Comparison of ENCODE assay signal across 8 cellular contexts in the genomic region with DNA sequence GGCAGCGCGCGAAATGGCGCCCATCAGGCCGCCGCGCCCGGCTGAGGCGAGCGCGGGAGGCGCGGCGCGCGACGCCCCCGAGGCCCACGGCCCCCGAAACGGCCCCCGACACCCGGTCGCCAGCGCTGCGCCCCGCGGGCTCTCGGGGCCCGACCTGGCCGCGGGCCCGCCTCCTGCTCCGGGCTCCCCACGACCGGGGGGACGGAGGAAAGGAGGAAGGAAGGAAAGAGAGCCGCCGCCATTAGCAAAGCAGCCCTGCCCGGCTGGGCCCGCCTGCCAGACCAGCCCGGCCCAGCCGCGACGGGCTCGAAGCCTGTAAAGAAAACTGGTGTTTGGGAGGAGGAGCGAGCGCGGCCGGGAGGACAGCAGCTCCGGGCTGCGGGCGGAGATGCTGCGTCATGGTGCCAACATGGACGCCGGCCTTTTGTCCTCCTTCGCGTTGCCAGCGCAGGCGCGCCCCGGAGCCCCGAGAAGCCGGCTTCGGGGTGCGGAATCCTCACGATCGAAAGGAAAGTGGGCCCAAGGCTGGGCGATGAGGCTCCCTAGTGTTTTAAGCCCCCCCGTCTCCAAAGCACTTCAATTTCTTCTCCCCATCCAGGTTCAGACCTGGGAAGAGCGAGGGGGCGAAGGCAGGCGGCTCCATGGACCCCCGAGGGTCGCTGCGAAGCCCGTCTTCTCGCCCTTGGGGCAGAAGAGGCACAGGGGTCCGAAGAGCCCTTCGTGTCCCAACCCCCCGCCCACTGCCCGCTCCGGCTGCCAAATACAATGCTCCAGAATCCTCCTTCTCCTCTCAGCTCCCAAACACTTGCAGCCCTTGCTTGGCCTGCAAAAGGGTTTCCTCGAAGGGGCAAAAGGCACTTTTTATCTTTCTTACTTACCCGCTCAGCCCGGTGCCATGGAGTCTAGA. TPM values are rescaled to one million over a fixed set of nuclear protein-coding genes. Genes with fewer than 3 reads are reported as not detected.
A peak's percentile ranks its signal among the peaks of the same experiment; 100 is the strongest.
DNase-seq lines count a peak whose midpoint lies in the region; ATAC-seq and TF ChIP-seq lines count a peak whose summit lies in the region.

No MANE protein-coding gene starts in this region.

- H3K9me3 ChIP-seq in HAP-1 (no peaks in the 10 kb centered on the region), transverse colon (no peaks in the 10 kb centered on the region)

- peaks cover 31 to 48% (median 36%) of the 10 kb centered on the region in 3 donors for H3K4me1 Mint-ChIP-seq in naive B cell

- H3K4me3 ChIP-seq in HAP-1 (peak overlapping the region; percentile 66), fibroblast of mammary gland (ENCODE audit: control insufficient read depth, low read depth, low read length) (peak overlapping the region; percentile 53), transverse colon (peak overlapping the region; percentile 75 to 84 (median 79))

- H3K27me3 ChIP-seq in HAP-1 (ENCODE audit: low read depth) (no peaks in the 10 kb centered on the region), transverse colon (no peaks in the 10 kb centered on the region)

- H3K36me3 Mint-ChIP-seq in naive B cell, result no peaks in the 10 kb centered on the region

- TF ChIP-seq POLR2A in transverse colon (IDR thresholded peaks at IDR 0.05), result peak; percentile 90

- H3K27me3 Mint-ChIP-seq in naive B cell, result no peaks in the 10 kb centered on the region

- intact Hi-C loops in transverse colon (cut with DNase I; ENCODE audit: low total_unique reads), result no loop called here

- peak overlapping the region; percentile 94 to 99 (median 98) for H3K27ac Mint-ChIP-seq in naive B cell

- H3K4me1 ChIP-seq in HAP-1, result peaks cover 33% of the 10 kb centered on the region
- peaks cover 33 to 47% (median 40%) of the 10 kb centered on the region in 4 donors for H3K4me1 ChIP-seq in transverse colon

- peak overlapping the region; percentile 100 for H3K27ac ChIP-seq in transverse colon

- DNase-seq in C1 segment of cervical spinal cord (lab: John Stamatoyannopoulos, UW) (peak in 12 of 14 donors; percentile 48 to 88 (median 64)), HAP-1 (ENCODE audit: low spot score in 2 of 2) (peak; percentile 44 to 76), OCI-M1 (lab: John Stamatoyannopoulos, UW) (peak; percentile 72), fibroblast of mammary gland (ENCODE audit: low read depth) (peak; percentile 82), naive B cell (peak; percentile 61), transverse colon (peak; percentile 85)
- peak; percentile 65 for DNase-seq in activated effector memory CD4-positive, alpha-beta T cell treated with Interleukin-2 at 50 U/mL for 16 hours

- in situ Hi-C loops in HAP-1 (cut with MboI; ENCODE audit: low sequenced_read_pairs) (no loop called here), transverse colon (cut with MboI; ENCODE audit: low pct_ligation_motif_present in 1 of 4, low pct_unique_long_range_greater_than_20kb in 1 of 4, low sequenced_read_pairs in 3 of 4) (no loop called here)

- TF ChIP-seq CTCF in fibroblast of mammary gland (conservative IDR thresholded peaks at IDR 0.05; ENCODE audit: control insufficient read depth, insufficient read depth, low read depth, low read length) (no peak), transverse colon (IDR thresholded peaks at IDR 0.05) (no peak)

- no peaks in the 10 kb centered on the region for H3K9me3 Mint-ChIP-seq in naive B cell

- peaks cover 43% of the 10 kb centered on the region for H3K36me3 ChIP-seq in HAP-1 (replicated peaks)
- no peaks in the 10 kb centered on the region for H3K36me3 ChIP-seq in transverse colon

- peak overlapping the region; percentile 90 to 99 (median 96) for H3K4me3 Mint-ChIP-seq in naive B cell

- WGBS in transverse colon (ENCODE audit: low coverage in 1 of 2), 2 donors, result 1% methylated on average over 46 of the region's 86 CpGs; no CpG with 5 or more reads in 1 of the 2 donors

- peak; percentile 2 to 4 for ATAC-seq in naive B cell (ENCODE audit: low read depth in 2 of 2)
- no peak for ATAC-seq in GM21786 (IDR thresholded peaks at IDR 0.05; ENCODE audit: unreplicated experiment)

- TF ChIP-seq EP300 in transverse colon (IDR thresholded peaks at IDR 0.05; ENCODE audit: low read depth), result no peak

RNA-seq across cellular contexts. Expression of a gene that starts 2.9 kb away (rescaled TPM):
- 1 to 10 TPM in 2 of 6 donors, under 1 TPM in 4; 0.64 to 3.0 (median 0.91) TPM for polyA plus RNA-seq in naive B cell (ENCODE audit: low read depth in 6 of 6)
- total RNA-seq in transverse colon, result 10 to 100 TPM; 13.4 to 39.6 (median 15.2) TPM

RNA-seq across cellular contexts. Expression of a gene that starts 7.5 kb away (rescaled TPM):
- polyA plus RNA-seq in naive B cell (ENCODE audit: low read depth in 6 of 6), result 10 to 100 TPM; 40.2 to 63.9 (median 50.2) TPM
- total RNA-seq in transverse colon, result 100 to 1,000 TPM in 3 of 4 donors, 10 to 100 TPM in 1; 14.9 to 251 (median 150) TPM

RNA-seq across cellular contexts. Expression of a gene that starts 57.7 kb away (rescaled TPM):
- polyA plus RNA-seq in naive B cell (ENCODE audit: low read depth in 6 of 6), result not detected
- total RNA-seq in transverse colon, result under 1 TPM in 1 of 4 donors, not detected in 3; 0.41 TPM
